In genomic region chr17:64547354-64547753, GRCh38 we compare ENCODE assay signal across 1 cellular context.
TF ChIP-seq lines count a peak whose summit lies in the region.

No MANE protein-coding gene starts in this region.

TF ChIP-seq in K562, 482 proteins besides CTCF, POLR2A, EP300 and RAD21 (continues in another document):
- TF ChIP-seq LARP7 (IDR thresholded peaks at IDR 0.05) = no peak
- 0 out of 2 replicates have a peak, but pooled peaks have one; percentile 13 for TF ChIP-seq MTA2 (IDR thresholded peaks at IDR 0.05; ENCODE audit: low read depth)
- TF ChIP-seq MGA (IDR thresholded peaks at IDR 0.05) = peak; percentile 32; the same call in 1 of the 2 replicates
- TF ChIP-seq ZBTB5 (IDR thresholded peaks at IDR 0.05) = no peak
- TF ChIP-seq PBX2 (CRISPR knock-in tag; IDR thresholded peaks at IDR 0.05; ENCODE audit: low read depth) = no peak
- no peak for TF ChIP-seq PBX2 (tag; conservative IDR thresholded peaks at IDR 0.05; ENCODE audit: low read depth)
- TF ChIP-seq SOX6 (IDR thresholded peaks at IDR 0.05) = peak; percentile 37
- no peak for TF ChIP-seq E2F5 (CRISPR knock-in tag; IDR thresholded peaks at IDR 0.05)
- no peak for TF ChIP-seq AFF4 (CRISPR knock-in tag; IDR thresholded peaks at IDR 0.05)
- TF ChIP-seq NCOR1 (IDR thresholded peaks at IDR 0.05) = peak; percentile 38; the same call in 1 of the 2 replicates
- TF ChIP-seq ATF7 (IDR thresholded peaks at IDR 0.05) = no peak
- TF ChIP-seq RNF2 (IDR thresholded peaks at IDR 0.05) = no peak
- TF ChIP-seq ZNF184 (CRISPR knock-in tag; IDR thresholded peaks at IDR 0.05) = no peak
- TF ChIP-seq ATF6 (CRISPR knock-in tag; IDR thresholded peaks at IDR 0.05) = no peak
- TF ChIP-seq TEAD4 (IDR thresholded peaks at IDR 0.05; ENCODE audit: low read length) = peak; percentile 60; the same call in 1 of the 2 replicates
- no peak for TF ChIP-seq TEAD4 (CRISPR knock-in tag; IDR thresholded peaks at IDR 0.05; ENCODE audit: borderline replicate concordance)
- TF ChIP-seq TCF3 (CRISPR knock-in tag; IDR thresholded peaks at IDR 0.05) = peak; percentile 74
- peak; percentile 37; the same call in 1 of the 2 replicates for TF ChIP-seq GATA2 (CRISPR knock-in tag; IDR thresholded peaks at IDR 0.05)
- no peak for TF ChIP-seq KHSRP (IDR thresholded peaks at IDR 0.05)
- TF ChIP-seq CBFA2T2 (conservative IDR thresholded peaks at IDR 0.05) = peak; percentile 51; the same call in 1 of the 2 replicates
- no peak for TF ChIP-seq RUNX1 (IDR thresholded peaks at IDR 0.05; ENCODE audit: low read depth)
- TF ChIP-seq MNT (conservative IDR thresholded peaks at IDR 0.05) = peak; percentile 59 to 75
- no peak for TF ChIP-seq ETV5 (CRISPR knock-in tag; IDR thresholded peaks at IDR 0.05; ENCODE audit: low read depth)
- TF ChIP-seq ARID2 (IDR thresholded peaks at IDR 0.05) = no peak
- TF ChIP-seq STAT5A (IDR thresholded peaks at IDR 0.05; ENCODE audit: borderline replicate concordance, low read length) = 0 out of 2 replicates have a peak, but pooled peaks have one; percentile 10
- no peak for TF ChIP-seq ZNF3 (CRISPR knock-in tag; IDR thresholded peaks at IDR 0.05)
- no peak for TF ChIP-seq SFPQ (IDR thresholded peaks at IDR 0.05; ENCODE audit: low read depth, low read length)
